1 cellular context compared by ENCODE assay signal in genomic region chr15:63188937-63189871, GRCh38.
TF ChIP-seq lines count a peak whose summit lies in the region.

Gene RAB8B, plus strand, starts transcription at chr15:63189606. Its CDS starts 19 bp downstream, at chr15:63189625.

TF ChIP-seq in K562, 482 proteins besides CTCF, POLR2A, EP300 and RAD21 (continued from another document and continues in another):
- TF ChIP-seq YY1 (IDR thresholded peaks at IDR 0.05; ENCODE audit: borderline replicate concordance in 1 of 3, control insufficient read depth in 1 of 3, extremely low read depth in 1 of 3, insufficient read depth in 3 of 3, insufficient read length in 1 of 3, insufficient replicate concordance in 2 of 3, low read depth in 1 of 3, low read length in 2 of 3) (peak in 2 of 3 experiments; percentile 64 to 83), ZNF12 (CRISPR knock-in tag; IDR thresholded peaks at IDR 0.05) (no peak), NFYB (IDR thresholded peaks at IDR 0.05; ENCODE audit: extremely low read depth, insufficient read length) (peak; percentile 32), ZNF121 (CRISPR knock-in tag; conservative IDR thresholded peaks at IDR 0.05) (no peak), CHD2 (IDR thresholded peaks at IDR 0.05; ENCODE audit: low read depth, low read length) (peak; percentile 53; the same call in 1 of the 2 replicates), SAP30 (IDR thresholded peaks at IDR 0.05; ENCODE audit: borderline replicate concordance, insufficient read depth, low read depth, low read length, poor library complexity, severe bottlenecking) (no peak), HMGN3 (IDR thresholded peaks at IDR 0.05; ENCODE audit: borderline replicate concordance, extremely low read depth, insufficient read length, low read depth, low read length) (peak; percentile 81), KAT7 (CRISPR knock-in tag; IDR thresholded peaks at IDR 0.05; ENCODE audit: borderline replicate concordance) (peak; percentile 65; the same call in 1 of the 2 replicates), MCM7 (IDR thresholded peaks at IDR 0.05) (no peak), ZNF408 (CRISPR knock-in tag; IDR thresholded peaks at IDR 0.05; ENCODE audit: low read depth) (no peak), NKRF (IDR thresholded peaks at IDR 0.05; ENCODE audit: borderline replicate concordance) (no peak), TAL1 (IDR thresholded peaks at IDR 0.05) (no peak), TCF7 (IDR thresholded peaks at IDR 0.05; ENCODE audit: borderline replicate concordance) (no peak), SMARCB1 (IDR thresholded peaks at IDR 0.05; ENCODE audit: insufficient read length, low read depth) (no peak), CEBPB (tag; IDR thresholded peaks at IDR 0.05) (no peak), SRF (CRISPR knock-in tag; IDR thresholded peaks at IDR 0.05) (peak in 1 of 2 experiments; percentile 88; a peak in 2 of 4 replicates), PHB (CRISPR knock-in tag; IDR thresholded peaks at IDR 0.05) (no peak), RBM25 (IDR thresholded peaks at IDR 0.05; ENCODE audit: low read depth, low read length, severe bottlenecking) (peak; percentile 23), TFAP4 (CRISPR knock-in tag; IDR thresholded peaks at IDR 0.05; ENCODE audit: borderline replicate concordance) (peak; percentile 74; the same call in 1 of the 2 replicates), HDGF (IDR thresholded peaks at IDR 0.05) (no peak), TAF1 (IDR thresholded peaks at IDR 0.05; ENCODE audit: control insufficient read depth, extremely low read depth, insufficient read depth, low read length, severe bottlenecking) (peak; percentile 87), RFX5 (IDR thresholded peaks at IDR 0.05; ENCODE audit: low read depth, low read length) (no peak), ZBED1 (IDR thresholded peaks at IDR 0.05) (no peak), MNT (conservative IDR thresholded peaks at IDR 0.05) (peak; percentile 51 to 80; a peak in 3 of 4 replicates), CCNT2 (IDR thresholded peaks at IDR 0.05; ENCODE audit: borderline replicate concordance, extremely low read depth, insufficient read length, low read depth, low read length) (peak; percentile 64), SMAD4 (CRISPR knock-in tag; conservative IDR thresholded peaks at IDR 0.05) (no peak), JUND (IDR thresholded peaks at IDR 0.05; ENCODE audit: borderline replicate concordance, low read depth, low read length) (peak; percentile 47; the same call in 1 of the 2 replicates), JUND (tag; IDR thresholded peaks at IDR 0.05; ENCODE audit: borderline replicate concordance, low read depth, low read length) (no peak; the same call in 2 of the 3 replicates), CREB3L1 (IDR thresholded peaks at IDR 0.05; ENCODE audit: borderline replicate concordance, low read depth) (no peak), NR3C1 (CRISPR knock-in tag; IDR thresholded peaks at IDR 0.05) (no peak), FOSL1 (tag; conservative IDR thresholded peaks at IDR 0.05) (peak; percentile 26; the same call in 1 of the 2 replicates), CEBPG (CRISPR knock-in tag; IDR thresholded peaks at IDR 0.05) (no peak), CEBPG (tag; conservative IDR thresholded peaks at IDR 0.05 in 1 of 2, IDR thresholded peaks at IDR 0.05 in 1 of 2) (no peak), VEZF1 (CRISPR knock-in tag; IDR thresholded peaks at IDR 0.05) (peak; percentile 98), ZBTB12 (CRISPR knock-in tag; IDR thresholded peaks at IDR 0.05) (peak; percentile 95), TOE1 (IDR thresholded peaks at IDR 0.05; ENCODE audit: borderline replicate concordance) (no peak), TOE1 (CRISPR knock-in tag; IDR thresholded peaks at IDR 0.05; ENCODE audit: borderline replicate concordance, low read depth) (no peak), CGGBP1 (CRISPR knock-in tag; IDR thresholded peaks at IDR 0.05) (no peak), BRF2 (IDR thresholded peaks at IDR 0.05; ENCODE audit: borderline replicate concordance, insufficient read depth, insufficient read length) (no peak), ZNF24 (IDR thresholded peaks at IDR 0.05) (no peak), SRSF1 (IDR thresholded peaks at IDR 0.05; ENCODE audit: low read depth, low read length) (no peak), RNF2 (IDR thresholded peaks at IDR 0.05) (0 out of 2 replicates have a peak, but pooled peaks have one; percentile 12), KLF10 (CRISPR knock-in tag; IDR thresholded peaks at IDR 0.05) (no peak)
- TF ChIP-seq, protein P1, sequence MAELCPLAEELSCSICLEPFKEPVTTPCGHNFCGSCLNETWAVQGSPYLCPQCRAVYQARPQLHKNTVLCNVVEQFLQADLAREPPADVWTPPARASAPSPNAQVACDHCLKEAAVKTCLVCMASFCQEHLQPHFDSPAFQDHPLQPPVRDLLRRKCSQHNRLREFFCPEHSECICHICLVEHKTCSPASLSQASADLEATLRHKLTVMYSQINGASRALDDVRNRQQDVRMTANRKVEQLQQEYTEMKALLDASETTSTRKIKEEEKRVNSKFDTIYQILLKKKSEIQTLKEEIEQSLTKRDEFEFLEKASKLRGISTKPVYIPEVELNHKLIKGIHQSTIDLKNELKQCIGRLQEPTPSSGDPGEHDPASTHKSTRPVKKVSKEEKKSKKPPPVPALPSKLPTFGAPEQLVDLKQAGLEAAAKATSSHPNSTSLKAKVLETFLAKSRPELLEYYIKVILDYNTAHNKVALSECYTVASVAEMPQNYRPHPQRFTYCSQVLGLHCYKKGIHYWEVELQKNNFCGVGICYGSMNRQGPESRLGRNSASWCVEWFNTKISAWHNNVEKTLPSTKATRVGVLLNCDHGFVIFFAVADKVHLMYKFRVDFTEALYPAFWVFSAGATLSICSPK (IDR thresholded peaks at IDR 0.05; ENCODE audit: borderline replicate concordance): no peak
- TF ChIP-seq, protein P2, sequence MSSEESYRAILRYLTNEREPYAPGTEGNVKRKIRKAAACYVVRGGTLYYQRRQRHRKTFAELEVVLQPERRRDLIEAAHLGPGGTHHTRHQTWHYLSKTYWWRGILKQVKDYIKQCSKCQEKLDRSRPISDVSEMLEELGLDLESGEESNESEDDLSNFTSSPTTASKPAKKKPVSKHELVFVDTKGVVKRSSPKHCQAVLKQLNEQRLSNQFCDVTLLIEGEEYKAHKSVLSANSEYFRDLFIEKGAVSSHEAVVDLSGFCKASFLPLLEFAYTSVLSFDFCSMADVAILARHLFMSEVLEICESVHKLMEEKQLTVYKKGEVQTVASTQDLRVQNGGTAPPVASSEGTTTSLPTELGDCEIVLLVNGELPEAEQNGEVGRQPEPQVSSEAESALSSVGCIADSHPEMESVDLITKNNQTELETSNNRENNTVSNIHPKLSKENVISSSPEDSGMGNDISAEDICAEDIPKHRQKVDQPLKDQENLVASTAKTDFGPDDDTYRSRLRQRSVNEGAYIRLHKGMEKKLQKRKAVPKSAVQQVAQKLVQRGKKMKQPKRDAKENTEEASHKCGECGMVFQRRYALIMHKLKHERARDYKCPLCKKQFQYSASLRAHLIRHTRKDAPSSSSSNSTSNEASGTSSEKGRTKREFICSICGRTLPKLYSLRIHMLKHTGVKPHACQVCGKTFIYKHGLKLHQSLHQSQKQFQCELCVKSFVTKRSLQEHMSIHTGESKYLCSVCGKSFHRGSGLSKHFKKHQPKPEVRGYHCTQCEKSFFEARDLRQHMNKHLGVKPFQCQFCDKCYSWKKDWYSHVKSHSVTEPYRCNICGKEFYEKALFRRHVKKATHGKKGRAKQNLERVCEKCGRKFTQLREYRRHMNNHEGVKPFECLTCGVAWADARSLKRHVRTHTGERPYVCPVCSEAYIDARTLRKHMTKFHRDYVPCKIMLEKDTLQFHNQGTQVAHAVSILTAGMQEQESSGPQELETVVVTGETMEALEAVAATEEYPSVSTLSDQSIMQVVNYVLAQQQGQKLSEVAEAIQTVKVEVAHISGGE (CRISPR knock-in tag; IDR thresholded peaks at IDR 0.05): peak in 1 of 3 experiments; percentile 56; a peak in 1 of 6 replicates
- TF ChIP-seq, protein P3, sequence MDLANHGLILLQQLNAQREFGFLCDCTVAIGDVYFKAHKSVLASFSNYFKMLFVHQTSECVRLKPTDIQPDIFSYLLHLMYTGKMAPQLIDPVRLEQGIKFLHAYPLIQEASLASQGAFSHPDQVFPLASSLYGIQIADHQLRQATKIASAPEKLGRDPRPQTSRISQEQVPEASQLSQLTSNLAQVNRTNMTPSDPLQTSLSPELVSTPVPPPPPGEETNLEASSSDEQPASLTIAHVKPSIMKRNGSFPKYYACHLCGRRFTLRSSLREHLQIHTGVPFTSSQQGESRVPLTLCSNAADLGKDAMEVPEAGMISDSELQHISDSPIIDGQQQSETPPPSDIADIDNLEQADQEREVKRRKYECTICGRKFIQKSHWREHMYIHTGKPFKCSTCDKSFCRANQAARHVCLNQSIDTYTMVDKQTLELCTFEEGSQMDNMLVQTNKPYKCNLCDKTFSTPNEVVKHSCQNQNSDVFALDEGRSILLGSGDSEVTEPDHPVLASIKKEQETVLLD (IDR thresholded peaks at IDR 0.05): no peak
- TF ChIP-seq, protein P4, sequence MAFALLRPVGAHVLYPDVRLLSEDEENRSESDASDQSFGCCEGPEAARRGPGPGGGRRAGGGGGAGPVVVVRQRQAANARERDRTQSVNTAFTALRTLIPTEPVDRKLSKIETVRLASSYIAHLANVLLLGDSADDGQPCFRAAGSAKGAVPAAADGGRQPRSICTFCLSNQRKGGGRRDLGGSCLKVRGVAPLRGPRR (CRISPR knock-in tag; IDR thresholded peaks at IDR 0.05): no peak
